Comparison of ENCODE assay signal across 32 cellular contexts in the genomic region with DNA sequence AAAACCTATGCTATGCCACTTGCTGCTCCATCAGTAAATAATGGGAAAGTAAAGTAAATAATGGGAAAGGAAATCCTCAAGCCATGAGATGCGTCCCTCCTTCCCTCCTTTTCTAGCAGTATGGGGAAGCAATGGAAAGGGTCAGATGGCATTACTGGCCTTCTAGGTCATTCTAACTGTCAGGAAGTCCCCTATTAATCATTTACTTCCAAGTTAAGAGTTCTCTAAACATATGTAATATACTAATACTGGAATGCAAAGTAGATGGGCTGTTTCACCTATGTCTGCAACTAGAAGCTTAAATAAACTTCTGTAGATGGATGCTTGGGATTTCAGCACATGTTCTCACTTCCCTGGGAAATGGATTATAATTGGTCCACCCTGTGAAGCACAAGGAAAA. TPM values are rescaled to one million over a fixed set of nuclear protein-coding genes. Genes with fewer than 3 reads are reported as not detected.
"Had no signal": no experiment of that assay in that cellular context is flagged by ENCODE, and none has a peak within 500 bp of the region (broad histone marks: within the 10 kb centered on the region; RNA-seq: fewer than 3 reads in every experiment).

No MANE protein-coding gene starts in this region.

- H3K4me3 Mint-ChIP-seq: activated CD4-positive, alpha-beta T cell treated with anti-CD3 and anti-CD28 coated beads, Interleukin-2, amount 10 ng/mL, durations not matched to agents 24 days and 14 days; activated CD8-positive, alpha-beta T cell treated with anti-CD3 and anti-CD28 coated beads for 36 hours; activated naive CD4-positive, alpha-beta T cell treated with anti-CD3 and anti-CD28 coated beads, Interleukin-2, amount 50 U/mL, for 24 hours; activated naive CD8-positive, alpha-beta T cell treated with anti-CD3 and anti-CD28 coated beads, Interleukin-2, amount 10 ng/mL, durations not matched to agents 7 days and 5 days; central memory CD8-positive, alpha-beta T cell; T-helper 1 cell treated with Interleukin-12 subunit alpha and Interleukin-12 subunit beta and Interleukin-4 antibody, amounts not matched to agents 30 μg/mL and 1 μg/mL, for 36 hours; T-helper 2 cell treated with Interferon-gamma antibody and Interleukin-4, amounts not matched to agents 5 μg/mL and 100 μg/mL, for 36 hours had no signal

- H3K36me3 Mint-ChIP-seq: activated naive CD4-positive, alpha-beta T cell treated with anti-CD3 and anti-CD28 coated beads, Interleukin-2, amount 50 U/mL, for 24 hours; activated naive CD8-positive, alpha-beta T cell treated with anti-CD3 and anti-CD28 coated beads, Interleukin-2, amount 10 ng/mL, durations not matched to agents 7 days and 5 days had no signal

- H3K4me3 ChIP-seq: ascending aorta, cardiac muscle cell, Peyer's patch, SJSA1 had no signal

- H3K27me3 ChIP-seq: ascending aorta, cardiac muscle cell, Peyer's patch, SJSA1 had no signal

- H3K27ac Mint-ChIP-seq: activated CD4-positive, alpha-beta T cell treated with anti-CD3 and anti-CD28 coated beads, Interleukin-2, amount 10 ng/mL, durations not matched to agents 24 days and 14 days; activated CD8-positive, alpha-beta T cell treated with anti-CD3 and anti-CD28 coated beads for 36 hours; activated naive CD4-positive, alpha-beta T cell treated with anti-CD3 and anti-CD28 coated beads, Interleukin-2, amount 50 U/mL, for 24 hours; activated naive CD8-positive, alpha-beta T cell treated with anti-CD3 and anti-CD28 coated beads, Interleukin-2, amount 10 ng/mL, durations not matched to agents 7 days and 5 days; activated T-helper 2 cell treated with anti-CD3 and anti-CD28 coated beads, Interferon-gamma antibody, Interleukin-2, Interleukin-4, amounts not matched to agents 10 μg/mL and 5 μg/mL and 100 μg/mL, durations not matched to agents 14 hours and 24 hours and 36 hours; T-helper 1 cell treated with Interleukin-12 subunit alpha and Interleukin-12 subunit beta and Interleukin-4 antibody, amounts not matched to agents 30 μg/mL and 1 μg/mL, for 36 hours; T-helper 2 cell treated with Interferon-gamma antibody and Interleukin-4, amounts not matched to agents 5 μg/mL and 100 μg/mL, for 36 hours had no signal

- H3K9me3 Mint-ChIP-seq: activated CD4-positive, alpha-beta T cell treated with anti-CD3 and anti-CD28 coated beads, Interleukin-2, amount 10 ng/mL, durations not matched to agents 24 days and 14 days; activated CD8-positive, alpha-beta T cell treated with anti-CD3 and anti-CD28 coated beads for 36 hours; activated naive CD4-positive, alpha-beta T cell treated with anti-CD3 and anti-CD28 coated beads, Interleukin-2, amount 50 U/mL, for 24 hours; activated naive CD8-positive, alpha-beta T cell treated with anti-CD3 and anti-CD28 coated beads, Interleukin-2, amount 10 ng/mL, durations not matched to agents 7 days and 5 days; activated T-helper 2 cell treated with anti-CD3 and anti-CD28 coated beads, Interferon-gamma antibody, Interleukin-2, Interleukin-4, amounts not matched to agents 10 μg/mL and 5 μg/mL and 100 μg/mL, durations not matched to agents 14 hours and 24 hours and 36 hours; central memory CD8-positive, alpha-beta T cell; T-helper 1 cell treated with Interleukin-12 subunit alpha and Interleukin-12 subunit beta and Interleukin-4 antibody, amounts not matched to agents 30 μg/mL and 1 μg/mL, for 36 hours; T-helper 2 cell treated with Interferon-gamma antibody and Interleukin-4, amounts not matched to agents 5 μg/mL and 100 μg/mL, for 36 hours had no signal

- H3K27ac ChIP-seq: ascending aorta, cardiac muscle cell, Peyer's patch, SJSA1 had no signal

- H3K9me3 ChIP-seq: ascending aorta, Peyer's patch, SJSA1, SK-N-SH had no signal

- H3K36me3 ChIP-seq: ascending aorta, cardiac muscle cell, Peyer's patch, SJSA1 had no signal

- H3K27me3 Mint-ChIP-seq: activated CD4-positive, alpha-beta T cell treated with anti-CD3 and anti-CD28 coated beads, Interleukin-2, amount 10 ng/mL, durations not matched to agents 24 days and 14 days; activated naive CD4-positive, alpha-beta T cell treated with anti-CD3 and anti-CD28 coated beads, Interleukin-2, amount 50 U/mL, for 24 hours; activated naive CD8-positive, alpha-beta T cell treated with anti-CD3 and anti-CD28 coated beads, Interleukin-2, amount 10 ng/mL, durations not matched to agents 7 days and 5 days; central memory CD8-positive, alpha-beta T cell had no signal

- DNase-seq: activated CD4-positive, alpha-beta T cell treated with anti-CD3 and anti-CD28 coated beads, Interleukin-2, amount 10 ng/mL, durations not matched to agents 24 days and 14 days; activated CD4-positive, alpha-beta T cell treated with anti-CD3 and anti-CD28 coated beads, Interleukin-2, amount 50 U/mL, for 4 hours; activated CD8-positive, alpha-beta T cell treated with anti-CD3 and anti-CD28 coated beads for 36 hours; activated gamma-delta T cell; activated naive CD4-positive, alpha-beta T cell treated with Interleukin-2 at 50 U/mL for 16 hours; activated naive CD8-positive, alpha-beta T cell treated with anti-CD3 and anti-CD28 coated beads, Interleukin-2, amount 10 ng/mL, durations not matched to agents 7 days and 5 days; activated T-cell treated with anti-CD3 and anti-CD28 coated beads, Interleukin-2, amount 50 U/mL, for 1 hour; amygdala; NCI-H146; NCI-H187; NCI-H2029 treated with DMSO at 0.1 percent for 48 hours; NCI-H2107; NCI-H2171; NCI-H510A; NCI-H526; NCI-H748 treated with DMSO at 0.1 percent for 48 hours; NK-92 treated with Interleukin-12 subunit alpha and Interleukin-12 subunit beta, amount 100 ng/mL, for 24 hours; PC-3; Peyer's patch; RPMI8226; SHP77 treated with DMSO at 0.1 percent for 48 hours; SK-N-SH had no signal

- H3K4me1 ChIP-seq: ascending aorta, Peyer's patch, SJSA1 had no signal

- H3K4me1 Mint-ChIP-seq: activated CD4-positive, alpha-beta T cell treated with anti-CD3 and anti-CD28 coated beads, Interleukin-2, amount 10 ng/mL, durations not matched to agents 24 days and 14 days; activated naive CD4-positive, alpha-beta T cell treated with anti-CD3 and anti-CD28 coated beads, Interleukin-2, amount 50 U/mL, for 24 hours; activated naive CD8-positive, alpha-beta T cell treated with anti-CD3 and anti-CD28 coated beads, Interleukin-2, amount 10 ng/mL, durations not matched to agents 7 days and 5 days; central memory CD8-positive, alpha-beta T cell had no signal

- ATAC-seq: activated CD8-positive, alpha-beta T cell treated with anti-CD3 and anti-CD28 coated beads for 36 hours; PC-3 had no signal

RNA-seq across cellular contexts. Expression of gene MDFIC2, which starts 55.9 kb away (rescaled TPM):
- total RNA-seq: activated CD4-positive, alpha-beta T cell treated with anti-CD3 and anti-CD28 coated beads, Interleukin-2, amount 10 ng/mL, durations not matched to agents 24 days and 14 days; activated CD8-positive, alpha-beta memory T cell treated with anti-CD3 and anti-CD28 coated beads for 36 hours; activated CD8-positive, alpha-beta T cell treated with anti-CD3 and anti-CD28 coated beads for 36 hours; activated naive CD8-positive, alpha-beta T cell treated with anti-CD3 and anti-CD28 coated beads, Interleukin-2, amount 10 ng/mL, durations not matched to agents 7 days and 5 days; activated T-helper 2 cell treated with anti-CD3 and anti-CD28 coated beads, Interferon-gamma antibody, Interleukin-2, Interleukin-4, amounts not matched to agents 10 μg/mL and 5 μg/mL and 100 μg/mL, durations not matched to agents 14 hours and 24 hours and 36 hours; ascending aorta; cardiac muscle cell; MCF 10A; PC-3; Peyer's patch; SJSA1 had no signal
